ENCODE assay signal across 8 cellular contexts in the genomic region with DNA sequence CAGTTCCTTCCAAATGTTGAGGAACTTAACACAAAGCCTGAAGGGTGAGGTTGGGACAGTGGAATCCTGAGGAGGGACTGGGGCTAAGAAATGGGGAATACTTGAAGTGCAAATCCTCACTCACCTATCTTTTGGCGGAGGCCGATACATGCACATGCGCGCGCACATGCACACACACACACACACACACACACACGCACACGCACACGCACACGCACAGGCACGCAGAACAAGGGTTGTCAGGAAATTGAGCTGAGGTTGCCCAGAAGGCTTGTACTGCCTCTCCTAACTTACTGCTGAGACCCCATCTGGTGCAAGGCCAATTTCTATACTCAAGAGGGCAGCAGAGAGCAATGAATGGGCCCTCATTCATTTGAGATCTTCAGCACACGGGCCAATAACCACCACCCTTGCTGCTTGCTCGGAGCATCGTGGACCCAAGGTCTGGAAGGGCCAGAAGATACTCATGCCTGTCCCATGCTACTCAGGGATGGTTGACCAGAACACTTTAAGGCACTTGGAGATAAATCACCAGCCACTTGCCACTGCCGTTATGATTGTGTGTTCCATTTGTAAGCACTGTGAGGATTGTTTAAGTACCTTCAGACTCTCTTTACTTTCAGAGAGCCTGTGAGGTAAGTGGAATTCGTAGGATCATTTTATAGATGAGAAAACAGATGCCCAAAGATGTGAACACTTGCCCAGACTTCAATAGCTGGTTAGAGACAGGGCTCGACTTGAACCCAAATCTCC. TPM values are rescaled to one million over a fixed set of nuclear protein-coding genes. Genes with fewer than 3 reads are reported as not detected.
A peak's percentile ranks its signal among the peaks of the same experiment; 100 is the strongest.
DNase-seq lines count a peak whose midpoint lies in the region; ATAC-seq and TF ChIP-seq lines count a peak whose summit lies in the region.

No MANE protein-coding gene starts in this region.

- no CpG with 5 or more reads among the region's 16 CpGs for WGBS in IMR-90 (ENCODE audit: extremely low coverage in 2 of 2, insufficient read length in 1 of 2), 2 experiments

- H3K4me2 ChIP-seq in IMR-90 (ENCODE audit: low read depth, low read length) (no peak overlapping the region; the same call in 1 of the 2 replicates), OCI-LY3 (ENCODE audit: low read length) (peak overlapping the region; percentile 60)

- in situ Hi-C loops in IMR-90 (cut with MboI; ENCODE audit: low sequenced_read_pairs) = no loop called here

- H2BK20ac ChIP-seq in IMR-90 (ENCODE audit: low read depth, low read length) = no peak overlapping the region

- no peak overlapping the region for H3K4me3 ChIP-seq in IMR-90 (ENCODE audit: insufficient read depth, low read depth, low read length)
- H3K4me3 ChIP-seq in OCI-LY3 (ENCODE audit: low read length) = peak overlapping the region; percentile 66

- H3K14ac ChIP-seq in IMR-90 (replicated peaks; ENCODE audit: low read depth, low read length) = 0 out of 2 replicates have a peak overlapping the region, but pooled peaks have one; percentile 0

- no TSS peak for BruUV-seq in IMR-90 (replicated peaks; lab: Mats Ljungman, UMichigan)

- no peak overlapping the region for H2BK15ac ChIP-seq in IMR-90 (ENCODE audit: low read depth, low read length)

- no peak overlapping the region for H4K91ac ChIP-seq in IMR-90 (ENCODE audit: insufficient read depth, low read depth, low read length)

- no peak overlapping the region for H2BK120ac ChIP-seq in IMR-90 (ENCODE audit: low read depth, low read length)

- H3K4me1 ChIP-seq in IMR-90 (ENCODE audit: control insufficient read depth, insufficient read depth, low read length) = peaks cover 6% of the 10 kb centered on the region
- peaks cover 15% of the 10 kb centered on the region for H3K4me1 ChIP-seq in OCI-LY3 (ENCODE audit: low read length)

- TF ChIP-seq POLR2A in IMR-90 (IDR thresholded peaks at IDR 0.05; ENCODE audit: low read depth, low read length) = no peak
- TF ChIP-seq POLR2A in erythroblast (IDR thresholded peaks at IDR 0.05; ENCODE audit: low read length) = no peak

- H3K79me2 ChIP-seq in OCI-LY3 (ENCODE audit: low read length) = no peaks in the 10 kb centered on the region

- H3K27me3 ChIP-seq in IMR-90 (ENCODE audit: control insufficient read depth, insufficient read depth, low read length) (no peaks in the 10 kb centered on the region), OCI-LY3 (ENCODE audit: low read depth, low read length) (no peaks in the 10 kb centered on the region)

- H2BK5ac ChIP-seq in IMR-90 (ENCODE audit: low read depth, low read length, poor library complexity, severe bottlenecking) = no peak overlapping the region

- CTCF ChIA-PET in IMR-90 (lab: Yijun Ruan, JAX) = interaction anchor here (0.7 to 1.0 kb wide), 2 partner anchors 16 to 55 kb away, joined by 3 to 4 read pairs; no protein-coding TSS in a partner anchor

- H4K8ac ChIP-seq in IMR-90 (ENCODE audit: low read depth in 2 of 2, low read length in 2 of 2) = peak overlapping the region in 1 of 2 experiments; percentile 50; a peak in 1 of 4 replicates

- H3K9me1 ChIP-seq in IMR-90 (ENCODE audit: insufficient read depth, low read length) = peaks cover 3% of the 10 kb centered on the region; the same call in 1 of the 2 replicates

- H3K9ac ChIP-seq in IMR-90 (ENCODE audit: low read depth, low read length) (no peak overlapping the region), OCI-LY3 (ENCODE audit: low read length) (peak overlapping the region; percentile 21; the same call in 1 of the 2 replicates)

- H3K18ac ChIP-seq in IMR-90 (ENCODE audit: low read depth, low read length) = no peak overlapping the region

- intact Hi-C loops in IMR-90 (cut with micrococcal nuclease) = loop anchor here (1.0 kb wide), 2 partner anchors 17 to 46 kb away; partner anchors contain the start of genes ANKRA2 and UTP15

- H3K79me1 ChIP-seq in IMR-90 (ENCODE audit: low read depth in 1 of 2, low read length in 2 of 2) = no peaks in the 10 kb centered on the region

- H3K4ac ChIP-seq in IMR-90 (ENCODE audit: low read depth, low read length) = no peak overlapping the region

- TF ChIP-seq RAD21 in IMR-90 (IDR thresholded peaks at IDR 0.05; ENCODE audit: low read length) = peak; percentile 92

- H3K36me3 ChIP-seq in IMR-90 (ENCODE audit: control insufficient read depth, insufficient read depth, low read length) (no peaks in the 10 kb centered on the region), OCI-LY3 (replicated peaks; ENCODE audit: low read depth, low read length) (no peaks in the 10 kb centered on the region)

- H2AK5ac ChIP-seq in IMR-90 (ENCODE audit: low read depth, low read length) = peak overlapping the region; percentile 33; the same call in 1 of the 2 replicates

- H4K20me1 ChIP-seq in IMR-90 (ENCODE audit: insufficient read depth, low read length) (no peaks in the 10 kb centered on the region), OCI-LY3 (ENCODE audit: insufficient read depth, low read length) (no peaks in the 10 kb centered on the region)

- no peak overlapping the region for H3K27ac ChIP-seq in IMR-90 (ENCODE audit: insufficient read depth, low read length)
- H3K27ac ChIP-seq in OCI-LY3 (ENCODE audit: low read length) = no peak overlapping the region

- H3K27me3 Mint-ChIP-seq in naive thymus-derived CD8-positive, alpha-beta T cell = peaks cover 0 to 1% (median 0%) of the 10 kb centered on the region in 5 donors

- POLR2A ChIA-PET in IMR-90 (lab: Charles Lee; ENCODE audit: unreplicated experiment) = no interaction called here
- POLR2A ChIA-PET in naive thymus-derived CD8-positive, alpha-beta T cell (lab: Charles Lee) = interaction anchor here (1.4 kb wide), 1 partner anchor 17 kb away, joined by 3 read pairs; no protein-coding TSS in a partner anchor

- no peak overlapping the region for H3K23ac ChIP-seq in IMR-90 (ENCODE audit: low read depth, low read length)

- H2AFZ ChIP-seq in IMR-90 (replicated peaks; ENCODE audit: low read length, poor library complexity) = peak overlapping the region; percentile 82
- peak overlapping the region; percentile 83 for H2AFZ ChIP-seq in OCI-LY3 (ENCODE audit: low read depth, low read length)

- ATAC-seq in GM21529 (IDR thresholded peaks at IDR 0.05; ENCODE audit: unreplicated experiment) (peak; percentile 99), IMR-90 (ENCODE audit: low read depth) (peak; percentile 99)
- peak; percentile 99 for ATAC-seq in naive thymus-derived CD8-positive, alpha-beta T cell

- H3K9me3 ChIP-seq in IMR-90 (ENCODE audit: control insufficient read depth, insufficient read depth, low read length) = no peaks in the 10 kb centered on the region
- H3K9me3 ChIP-seq in OCI-LY3 (ENCODE audit: insufficient read depth, low read length) = no peaks in the 10 kb centered on the region

- peaks cover 5 to 10% (median 8%) of the 10 kb centered on the region in 4 donors for H3K4me1 Mint-ChIP-seq in naive thymus-derived CD8-positive, alpha-beta T cell

- dilution Hi-C loops in IMR-90 (cut with HindIII; ENCODE audit: low sequenced_read_pairs, unreplicated experiment) = no loop called here

- DNase-seq in DMS53 treated with DMSO at 0.1 percent for 48 hours (lab: John Stamatoyannopoulos, UW; ENCODE audit: unreplicated experiment) = peak; percentile 81
- DNase-seq in IMR-90 = peak; percentile 84
- DNase-seq in activated CD8-positive, alpha-beta memory T cell treated with anti-CD3 and anti-CD28 coated beads, Interleukin-2, amount 50 U/mL, for 24 hours (ENCODE audit: extremely low read depth) = peak; percentile 45
- DNase-seq in erythroblast (lab: John Stamatoyannopoulos, UW) = peak; percentile 78 to 82
- DNase-seq in naive thymus-derived CD8-positive, alpha-beta T cell = peak; percentile 21 to 83 (median 76)
- DNase-seq in stimulated activated naive CD4-positive, alpha-beta T cell treated with Interleukin-2 at 50 U/mL for 16 hours (lab: John Stamatoyannopoulos, UW) = peak; percentile 48

- no peak overlapping the region for H2AK9ac ChIP-seq in IMR-90 (replicated peaks; ENCODE audit: low read depth, low read length, poor library complexity)

- peak overlapping the region in 8 of 10 donors; percentile 9 to 88 (median 54) for H3K27ac Mint-ChIP-seq in naive thymus-derived CD8-positive, alpha-beta T cell

- peak; percentile 93 for TF ChIP-seq CTCF in IMR-90 (conservative IDR thresholded peaks at IDR 0.05; ENCODE audit: low read depth, low read length)
- peak; percentile 73 for TF ChIP-seq CTCF in OCI-LY3 (IDR thresholded peaks at IDR 0.05; ENCODE audit: low read depth, low read length)

- no peak overlapping the region for H3K56ac ChIP-seq in IMR-90 (ENCODE audit: extremely low read depth, insufficient read depth, low read length)

- no peaks in the 10 kb centered on the region for H3K9me3 Mint-ChIP-seq in naive thymus-derived CD8-positive, alpha-beta T cell

- H3K4me3 Mint-ChIP-seq in naive thymus-derived CD8-positive, alpha-beta T cell = peak overlapping the region; percentile 15 to 82 (median 56)

- H4K5ac ChIP-seq in IMR-90 (ENCODE audit: low read depth, low read length) = no peak overlapping the region

- no peaks in the 10 kb centered on the region for H3K36me3 Mint-ChIP-seq in naive thymus-derived CD8-positive, alpha-beta T cell

TF ChIP-seq in IMR-90, 13 proteins besides CTCF, POLR2A, EP300 and RAD21:
- no peak for TF ChIP-seq NFE2L2 (IDR thresholded peaks at IDR 0.05; ENCODE audit: low read depth, low read length)
- peak; percentile 77 for TF ChIP-seq SMC3 (IDR thresholded peaks at IDR 0.05; ENCODE audit: low read depth, low read length)
- TF ChIP-seq MAZ (IDR thresholded peaks at IDR 0.05; ENCODE audit: borderline replicate concordance, low read depth, low read length) = no peak

RNA-seq across cellular contexts. Expression of gene BTF3, which starts 21.5 kb away (rescaled TPM):
- total RNA-seq in IMR-90 (2012; rRNA removed) = 211 and 225 TPM in 2 replicates
- 410 and 443 TPM in 2 replicates for polyA plus RNA-seq in IMR-90 (2012; rRNA removed)
- polyA plus RNA-seq in IMR-90 (2012; cell fraction: cytosol; rRNA removed) = 226 and 424 TPM in 2 replicates
- polyA plus RNA-seq in IMR-90 (2012; cell fraction: nucleus; rRNA removed; ENCODE audit: low replicate concordance) = 47.3 and 183 TPM in 2 replicates
- total RNA-seq in naive thymus-derived CD8-positive, alpha-beta T cell = 100 to 1,000 TPM; 697 to 751 TPM
- polyA plus RNA-seq in naive thymus-derived CD8-positive, alpha-beta T cell = 100 to 1,000 TPM; 812 to 913 (median 878) TPM

RNA-seq across cellular contexts. Expression of gene ANKRA2, which starts 45.7 kb away (rescaled TPM):
- 10.8 and 11.7 TPM in 2 replicates for total RNA-seq in IMR-90 (2012; rRNA removed)
- polyA plus RNA-seq in IMR-90 (2012; rRNA removed) = 11.7 and 12.5 TPM in 2 replicates
- 5.8 and 5.9 TPM in 2 replicates for polyA plus RNA-seq in IMR-90 (2012; cell fraction: cytosol; rRNA removed)
- 9.0 and 29.1 TPM in 2 replicates for polyA plus RNA-seq in IMR-90 (2012; cell fraction: nucleus; rRNA removed; ENCODE audit: low replicate concordance)
- 10 to 100 TPM; 57.8 to 64.2 TPM for total RNA-seq in naive thymus-derived CD8-positive, alpha-beta T cell
- 10 to 100 TPM; 20.9 to 22.8 (median 21.8) TPM for polyA plus RNA-seq in naive thymus-derived CD8-positive, alpha-beta T cell

RNA-seq across cellular contexts. Expression of gene UTP15, which starts 45.8 kb away (rescaled TPM):
- total RNA-seq in IMR-90 (2012; rRNA removed) = 28.0 and 31.1 TPM in 2 replicates
- polyA plus RNA-seq in IMR-90 (2012; rRNA removed) = 10.9 and 11.4 TPM in 2 replicates
- polyA plus RNA-seq in IMR-90 (2012; cell fraction: cytosol; rRNA removed) = 1.5 and 3.1 TPM in 2 replicates
- polyA plus RNA-seq in IMR-90 (2012; cell fraction: nucleus; rRNA removed; ENCODE audit: low replicate concordance) = 19.0 and 31.7 TPM in 2 replicates
- 10 to 100 TPM; 28.1 to 32.9 TPM for total RNA-seq in naive thymus-derived CD8-positive, alpha-beta T cell
- 1 to 10 TPM; 5.3 to 9.8 (median 7.9) TPM for polyA plus RNA-seq in naive thymus-derived CD8-positive, alpha-beta T cell
